Comparison of ENCODE assay signal across 1 cellular context in the genomic region with DNA sequence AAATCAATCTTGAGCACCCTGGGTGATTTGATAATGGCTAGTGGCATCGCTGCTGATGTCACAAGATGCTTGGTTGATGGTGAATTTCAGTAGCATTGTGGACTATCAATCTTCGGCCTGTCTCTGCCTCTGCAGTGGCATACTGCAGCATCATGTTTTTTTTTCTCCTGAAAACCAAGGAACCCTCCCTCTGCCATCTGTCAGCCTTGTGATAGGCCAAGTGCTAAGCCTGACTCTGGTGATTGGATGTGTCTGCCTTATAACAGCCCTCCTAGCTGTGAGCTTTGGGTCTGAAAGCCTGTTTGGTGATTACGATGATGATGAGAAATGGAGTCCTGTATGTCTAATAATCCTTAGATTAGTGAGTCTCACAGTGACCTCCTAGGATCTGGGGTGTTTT.
TF ChIP-seq lines count a peak whose summit lies in the region.

No MANE protein-coding gene starts in this region.

TF ChIP-seq in WTC11, 78 proteins besides CTCF, POLR2A, EP300 and RAD21 (continued from another document):
- TF ChIP-seq, protein P1, sequence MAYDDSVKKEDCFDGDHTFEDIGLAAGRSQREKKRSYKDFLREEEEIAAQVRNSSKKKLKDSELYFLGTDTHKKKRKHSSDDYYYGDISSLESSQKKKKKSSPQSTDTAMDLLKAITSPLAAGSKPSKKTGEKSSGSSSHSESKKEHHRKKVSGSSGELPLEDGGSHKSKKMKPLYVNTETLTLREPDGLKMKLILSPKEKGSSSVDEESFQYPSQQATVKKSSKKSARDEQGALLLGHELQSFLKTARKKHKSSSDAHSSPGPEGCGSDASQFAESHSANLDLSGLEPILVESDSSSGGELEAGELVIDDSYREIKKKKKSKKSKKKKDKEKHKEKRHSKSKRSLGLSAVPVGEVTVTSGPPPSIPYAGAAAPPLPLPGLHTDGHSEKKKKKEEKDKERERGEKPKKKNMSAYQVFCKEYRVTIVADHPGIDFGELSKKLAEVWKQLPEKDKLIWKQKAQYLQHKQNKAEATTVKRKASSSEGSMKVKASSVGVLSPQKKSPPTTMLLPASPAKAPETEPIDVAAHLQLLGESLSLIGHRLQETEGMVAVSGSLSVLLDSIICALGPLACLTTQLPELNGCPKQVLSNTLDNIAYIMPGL (CRISPR knock-in tag; IDR thresholded peaks at IDR 0.05): no peak
- TF ChIP-seq, protein P2, sequence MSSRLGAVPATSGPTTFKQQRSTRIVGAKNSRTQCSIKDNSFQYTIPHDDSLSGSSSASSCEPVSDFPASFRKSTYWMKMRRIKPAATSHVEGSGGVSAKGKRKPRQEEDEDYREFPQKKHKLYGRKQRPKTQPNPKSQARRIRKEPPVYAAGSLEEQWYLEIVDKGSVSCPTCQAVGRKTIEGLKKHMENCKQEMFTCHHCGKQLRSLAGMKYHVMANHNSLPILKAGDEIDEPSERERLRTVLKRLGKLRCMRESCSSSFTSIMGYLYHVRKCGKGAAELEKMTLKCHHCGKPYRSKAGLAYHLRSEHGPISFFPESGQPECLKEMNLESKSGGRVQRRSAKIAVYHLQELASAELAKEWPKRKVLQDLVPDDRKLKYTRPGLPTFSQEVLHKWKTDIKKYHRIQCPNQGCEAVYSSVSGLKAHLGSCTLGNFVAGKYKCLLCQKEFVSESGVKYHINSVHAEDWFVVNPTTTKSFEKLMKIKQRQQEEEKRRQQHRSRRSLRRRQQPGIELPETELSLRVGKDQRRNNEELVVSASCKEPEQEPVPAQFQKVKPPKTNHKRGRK (CRISPR knock-in tag; IDR thresholded peaks at IDR 0.05; ENCODE audit: borderline replicate concordance): no peak
- TF ChIP-seq KAT7 (CRISPR knock-in tag; IDR thresholded peaks at IDR 0.05; ENCODE audit: borderline replicate concordance): no peak
